Comparison of ENCODE assay signal across 1 cellular context in genomic region chr3:125374501-125374995, GRCh38.
TF ChIP-seq lines count a peak whose summit lies in the region.

No MANE protein-coding gene starts in this region.

TF ChIP-seq in H1, 55 proteins besides CTCF, POLR2A, EP300 and RAD21 (continued from another document):
- TF ChIP-seq ATF2 (IDR thresholded peaks at IDR 0.05; ENCODE audit: low read length) (no peak), E2F6 (IDR thresholded peaks at IDR 0.05) (no peak), TEAD4 (IDR thresholded peaks at IDR 0.05; ENCODE audit: low read depth, low read length) (0 out of 2 replicates have a peak, but pooled peaks have one; percentile 15), ASH2L (IDR thresholded peaks at IDR 0.05; ENCODE audit: low read length) (peak; percentile 97), RBBP5 (IDR thresholded peaks at IDR 0.05; ENCODE audit: borderline replicate concordance, low read depth, low read length) (peak; percentile 98), SAP30 (IDR thresholded peaks at IDR 0.05; ENCODE audit: insufficient read depth, insufficient replicate concordance, low read length) (peak; percentile 31), PHF8 (conservative IDR thresholded peaks at IDR 0.05; ENCODE audit: low read depth, low read length) (0 out of 2 replicates have a peak, but pooled peaks have one; percentile 33), GABPA (IDR thresholded peaks at IDR 0.05; ENCODE audit: borderline replicate concordance, insufficient read depth, low read length) (no peak), TBP (IDR thresholded peaks at IDR 0.05; ENCODE audit: low read depth, low read length) (peak; percentile 51; the same call in 1 of the 2 replicates), HDAC2 (IDR thresholded peaks at IDR 0.05; ENCODE audit: borderline replicate concordance in 1 of 2, low read depth in 2 of 2, low read length in 2 of 2) (0 out of 4 replicates have a peak, but pooled peaks of 1 of the 2 experiments have one; percentile 62)
